In genomic region chr20:4720977-4721349, GRCh38 we compare ENCODE assay signal across 10 cellular contexts. TPM values are rescaled to one million over a fixed set of nuclear protein-coding genes. Genes with fewer than 3 reads are reported as not detected.
DNase-seq lines count a peak whose midpoint lies in the region; ATAC-seq, FAIRE-seq and TF ChIP-seq lines count a peak whose summit lies in the region.
"Had no signal": no experiment of that assay in that cellular context is flagged by ENCODE, and none has a peak within 500 bp of the region (broad histone marks: within the 10 kb centered on the region; RNA-seq: fewer than 3 reads in every experiment).

No MANE protein-coding gene starts in this region.

- H2AFZ ChIP-seq in GM12878 (ENCODE audit: control insufficient read depth, low read depth, low read length): peak overlapping the region; percentile 84
- H2AFZ ChIP-seq in neuronal stem cell (ENCODE audit: low read length): peak overlapping the region; percentile 87

- H3K9me3 ChIP-seq in DOHH2 (ENCODE audit: control insufficient read depth, insufficient read depth, low read length): no peaks in the 10 kb centered on the region
- peaks cover 2% of the 10 kb centered on the region; the same call in 1 of the 3 replicates for H3K9me3 ChIP-seq in GM12878 (replicated peaks; ENCODE audit: control insufficient read depth, insufficient read depth, low read length)
- H3K9me3 ChIP-seq in neuronal stem cell (replicated peaks in 1 of 2; ENCODE audit: control insufficient read depth in 2 of 2, insufficient read depth in 1 of 2, low read depth in 1 of 2, low read length in 2 of 2): peaks cover 4% of the 10 kb centered on the region in 2 donors
- no peaks in the 10 kb centered on the region for H3K9me3 ChIP-seq in suprapubic skin

- DNase-seq in GM12878 (ENCODE audit: low read depth, low spot score): no peak
- no peak for DNase-seq in neuronal stem cell (ENCODE audit: low spot score)
- DNase-seq in OCI-M1 (lab: John Stamatoyannopoulos, UW): no peak
- no peak for DNase-seq in suprapubic skin (ENCODE audit: low spot score in 2 of 2)
- no peak for DNase-seq in NCI-H524 treated with DMSO at 0.1 percent for 48 hours (lab: John Stamatoyannopoulos, UW)
- no peak for DNase-seq in GM19240 (ENCODE audit: insufficient read length, low spot score)
- DNase-seq: NCI-H226 had no signal

- in situ Hi-C loops in GM12878 (cut with MboI): loop anchor here (5.0 kb wide), 1 partner anchor 119 kb away; no protein-coding TSS in a partner anchor

- peaks cover 38% of the 10 kb centered on the region for H3K4me1 ChIP-seq in DOHH2 (ENCODE audit: control insufficient read depth, low read length)
- H3K4me1 ChIP-seq in GM12878 (ENCODE audit: control insufficient read depth, insufficient read depth, low read length): peaks cover 17% of the 10 kb centered on the region
- H3K4me1 ChIP-seq in neuronal stem cell (ENCODE audit: control insufficient read depth in 2 of 2, insufficient read depth in 1 of 2, low read depth in 1 of 2, low read length in 2 of 2): peaks cover 7% of the 10 kb centered on the region in 2 donors
- H3K4me1 ChIP-seq in suprapubic skin: peaks cover 18% of the 10 kb centered on the region

- H3K4me3 ChIP-seq in DOHH2 (ENCODE audit: low read length) (peak overlapping the region; percentile 68), GM12878 (no peak overlapping the region), neuronal stem cell (ENCODE audit: low read length in 2 of 2) (peak overlapping the region in 1 of 2 donors; percentile 29), suprapubic skin (no peak overlapping the region)

- H3K9me2 ChIP-seq in DOHH2 (replicated peaks; ENCODE audit: control insufficient read depth, low read length): no peaks in the 10 kb centered on the region

- peak overlapping the region; percentile 95 for H3K27ac ChIP-seq in DOHH2 (ENCODE audit: low read depth, low read length)
- H3K27ac ChIP-seq in GM12878 (ENCODE audit: control insufficient read depth, insufficient read depth): no peak overlapping the region
- H3K27ac ChIP-seq in neuronal stem cell (replicated peaks; ENCODE audit: low read length): no peak overlapping the region
- no peak overlapping the region for H3K27ac ChIP-seq in suprapubic skin

- TF ChIP-seq EP300 in GM12878 (IDR thresholded peaks at IDR 0.05; ENCODE audit: borderline replicate concordance in 1 of 2, control insufficient read depth in 1 of 2, low read depth in 2 of 2, low read length in 2 of 2) (no peak), suprapubic skin (IDR thresholded peaks at IDR 0.05) (no peak)

- TF ChIP-seq CTCF in DOHH2 (IDR thresholded peaks at IDR 0.05; ENCODE audit: low read depth, low read length, poor library complexity, severe bottlenecking): no peak
- TF ChIP-seq CTCF in GM12878 (IDR thresholded peaks at IDR 0.05 in 2 of 3, conservative IDR thresholded peaks at IDR 0.05 in 1 of 3; ENCODE audit: control insufficient read depth in 2 of 3, extremely low read depth in 1 of 3, insufficient read depth in 1 of 3, low read depth in 3 of 3, low read length in 3 of 3): no peak
- no peak for TF ChIP-seq CTCF in suprapubic skin (IDR thresholded peaks at IDR 0.05)

- H2AK5ac ChIP-seq in neuronal stem cell (ENCODE audit: low read depth, low read length): peak overlapping the region; percentile 43

- no peak overlapping the region for H3K14ac ChIP-seq in neuronal stem cell (ENCODE audit: low read length)

- no peak overlapping the region for H3K23ac ChIP-seq in neuronal stem cell (ENCODE audit: low read depth, low read length, poor library complexity)

- H3K36me3 ChIP-seq in DOHH2 (ENCODE audit: control insufficient read depth, low read length) (no peaks in the 10 kb centered on the region), GM12878 (ENCODE audit: control insufficient read depth in 2 of 2, insufficient read depth in 2 of 2, low read length in 1 of 2) (no peaks in the 10 kb centered on the region), neuronal stem cell (replicated peaks in 1 of 2; ENCODE audit: control insufficient read depth in 2 of 2, insufficient read depth in 2 of 2, low read length in 2 of 2) (no peaks in the 10 kb centered on the region), suprapubic skin (no peaks in the 10 kb centered on the region)

- H3K79me2 ChIP-seq in DOHH2 (ENCODE audit: control insufficient read depth, low read length): no peaks in the 10 kb centered on the region
- H3K79me2 ChIP-seq in GM12878 (ENCODE audit: control insufficient read depth, insufficient read depth, low read length): no peaks in the 10 kb centered on the region

- no peaks in the 10 kb centered on the region for H3K79me1 ChIP-seq in neuronal stem cell (ENCODE audit: low read depth, low read length)

- H4K91ac ChIP-seq in neuronal stem cell (ENCODE audit: low read depth, low read length, poor library complexity): no peak overlapping the region

- no peak overlapping the region for H2BK5ac ChIP-seq in neuronal stem cell (ENCODE audit: low read length)

- no peaks in the 10 kb centered on the region for H3K27me3 ChIP-seq in DOHH2 (ENCODE audit: control insufficient read depth, low read length)
- H3K27me3 ChIP-seq in GM12878 (replicated peaks in 1 of 2; ENCODE audit: control insufficient read depth in 2 of 2, insufficient read depth in 2 of 2, low read length in 1 of 2): no peaks in the 10 kb centered on the region
- peaks cover 0 to 5% (median 0%) of the 10 kb centered on the region in 3 experiments for H3K27me3 ChIP-seq in neuronal stem cell (ENCODE audit: control insufficient read depth in 3 of 3, insufficient read depth in 3 of 3, low read depth in 1 of 3, low read length in 3 of 3)
- no peaks in the 10 kb centered on the region for H3K27me3 ChIP-seq in suprapubic skin

- H2BK15ac ChIP-seq in neuronal stem cell (ENCODE audit: low read length): peak overlapping the region; percentile 60

- CTCF ChIA-PET in GM12878 (lab: Yijun Ruan, JAX): interaction anchor here (0.8 to 9.7 kb wide), 12 partner anchors 7 to 471 kb away, joined by 3 to 199 read pairs (median 4); no protein-coding TSS in a partner anchor

- no peak for TF ChIP-seq RAD21 in GM12878 (IDR thresholded peaks at IDR 0.05; ENCODE audit: insufficient read depth, low read depth, low read length)

- H3K9ac ChIP-seq in GM12878 (ENCODE audit: control insufficient read depth, insufficient read depth, low read length): peak overlapping the region; percentile 8; the same call in 1 of the 2 replicates
- H3K9ac ChIP-seq in neuronal stem cell (ENCODE audit: low read depth, low read length, poor library complexity): no peak overlapping the region

- RAD21 ChIA-PET in GM12878 (lab: Charles Lee; ENCODE audit: unreplicated experiment): interaction anchor here (0.7 to 1.7 kb wide), 10 partner anchors 23 to 124 kb away, joined by 3 to 29 read pairs (median 4); no protein-coding TSS in a partner anchor

- no peak overlapping the region for H2BK12ac ChIP-seq in neuronal stem cell (ENCODE audit: low read length)

- no peak overlapping the region for H4K8ac ChIP-seq in neuronal stem cell (ENCODE audit: low read depth, low read length)

- SMC1A ChIA-PET in GM12878 (lab: Charles Lee; ENCODE audit: uncharacterized antibody, unreplicated experiment): interaction anchor here (1.0 to 2.3 kb wide), 11 partner anchors 20 to 124 kb away, joined by 3 to 32 read pairs (median 6); no protein-coding TSS in a partner anchor

- H2BK120ac ChIP-seq in neuronal stem cell (ENCODE audit: low read depth, low read length): no peak overlapping the region

- H3K18ac ChIP-seq in neuronal stem cell (ENCODE audit: low read length): no peak overlapping the region

- no peak for FAIRE-seq in GM12878 (lab: Jason Lieb, UNC)

- H3K4me2 ChIP-seq in DOHH2 (ENCODE audit: low read length): peak overlapping the region; percentile 81
- H3K4me2 ChIP-seq in GM12878 (ENCODE audit: control insufficient read depth, insufficient read depth): peak overlapping the region; percentile 84
- H3K4me2 ChIP-seq in neuronal stem cell (ENCODE audit: insufficient read depth, low read length, poor library complexity, severe bottlenecking): no peak overlapping the region

- ATAC-seq in HG02973 (IDR thresholded peaks at IDR 0.05; ENCODE audit: unreplicated experiment): peak; percentile 4
- peak; percentile 40 for ATAC-seq in GM12878

- POLR2A ChIA-PET in GM12878 (lab: Charles Lee): interaction anchor here (1.0 to 1.3 kb wide), 2 partner anchors 95 to 107 kb away, joined by 3 to 5 read pairs; no protein-coding TSS in a partner anchor

- H4K20me1 ChIP-seq in DOHH2 (ENCODE audit: control insufficient read depth, insufficient read depth, low read depth, low read length): no peaks in the 10 kb centered on the region
- no peaks in the 10 kb centered on the region for H4K20me1 ChIP-seq in GM12878 (ENCODE audit: control insufficient read depth, insufficient read depth)

- BruUV-seq in GM12878 (replicated peaks; lab: Mats Ljungman, UMichigan): no TSS peak

- H3F3A ChIP-seq in DOHH2 (ENCODE audit: control insufficient read depth, insufficient read depth): peaks cover 8% of the 10 kb centered on the region; the same call in 1 of the 2 replicates

- intact Hi-C loops in GM12878 (cut with micrococcal nuclease; ENCODE audit: unreplicated experiment): loop anchor here (1.0 kb wide), 3 partner anchors 107 to 613 kb away; no protein-coding TSS in a partner anchor

- 7% methylated on average over 10 of the region's 10 CpGs for WGBS in GM12878 (ENCODE audit: insufficient coverage, insufficient replicate concordance, low lambda C conversion rate, missing lambda C conversion rate)
- no CpG with 5 or more reads among the region's 10 CpGs for WGBS in neuronal stem cell (ENCODE audit: extremely low coverage in 2 of 2, insufficient read length in 2 of 2, insufficient replicate concordance in 1 of 2), 2 donors
- WGBS in suprapubic skin: 31% methylated on average over 10 of the region's 10 CpGs

- TF ChIP-seq POLR2A in GM12878 (IDR thresholded peaks at IDR 0.05; ENCODE audit: low read depth, low read length) (no peak), suprapubic skin (IDR thresholded peaks at IDR 0.05) (no peak)

- no peak overlapping the region for H3K4ac ChIP-seq in neuronal stem cell (ENCODE audit: low read length)

RNA-seq across cellular contexts. Expression of gene PRND, which starts 0.7 kb away (rescaled TPM):
- not detected in 2 replicates for total RNA-seq in GM12878 (2013; cell fraction: nucleolus; rRNA removed)
- total RNA-seq in GM12878 (2014; rRNA removed) (not detected in 2 replicates), GM12878 (2014; rRNA removed; fragmentation: Illumina TruSeq; extraction: Trizol) (not detected in 2 replicates), GM12878 (2021) (not detected in 2 replicates), suprapubic skin (not detected)
- not detected for polyA plus RNA-seq in GM12878 (2011; ENCODE audit: low read depth)
- polyA plus RNA-seq in GM12878 (2011; rRNA removed) (not detected in 2 replicates), GM12878 (2014; fragmentation: Illumina TruSeq; extraction: Trizol) (not detected in 2 replicates), GM12878 (2014; fragmentation: Nextera tagmentation; extraction: Ambion mirVana) (not detected), GM12878 (2014; rRNA removed) (not detected in 2 replicates), GM12878 (2016; fragmentation: Nextera tagmentation; extraction: Ambion mirVana) (not detected)
- polyA plus RNA-seq in GM12878 (2011; cell fraction: cytosol; rRNA removed): not detected in 2 replicates
- polyA plus RNA-seq in GM12878 (2011; cell fraction: nucleus; rRNA removed): not detected in 2 replicates
- not detected in 2 replicates for polyA plus RNA-seq in GM12878 (2012)
- not detected in 2 replicates for polyA minus RNA-seq in GM12878 (2011; rRNA and poly(A)+ RNA removed)
- not detected in 2 replicates for polyA minus RNA-seq in GM12878 (2011; cell fraction: cytosol; rRNA and poly(A)+ RNA removed)
- not detected in 2 replicates for polyA minus RNA-seq in GM12878 (2011; cell fraction: nucleus; rRNA and poly(A)+ RNA removed)
- not detected for polyA plus RNA-seq in neuronal stem cell (2013, experiment 1 of 2)
- polyA plus RNA-seq in neuronal stem cell (2013, experiment 2 of 2): not detected
- total RNA-seq: Daoy had no signal

RNA-seq across cellular contexts. Expression of gene PRNP, which starts 34.7 kb away (rescaled TPM):
- 24.9 and 30.3 TPM in 2 replicates for total RNA-seq in GM12878 (2013; cell fraction: nucleolus; rRNA removed)
- 4.3 and 5.0 TPM in 2 replicates for total RNA-seq in GM12878 (2014; rRNA removed)
- total RNA-seq in GM12878 (2014; rRNA removed; fragmentation: Illumina TruSeq; extraction: Trizol): 6.6 and 6.7 TPM in 2 replicates
- total RNA-seq in GM12878 (2021): 4.9 and 5.5 TPM in 2 replicates
- polyA plus RNA-seq in GM12878 (2011; ENCODE audit: low read depth): 3.8 TPM
- polyA plus RNA-seq in GM12878 (2011; rRNA removed): 12.8 and 14.8 TPM in 2 replicates
- 9.0 and 14.4 TPM in 2 replicates for polyA plus RNA-seq in GM12878 (2011; cell fraction: cytosol; rRNA removed)
- 4.4 and 6.8 TPM in 2 replicates for polyA plus RNA-seq in GM12878 (2011; cell fraction: nucleus; rRNA removed)
- 6.9 and 7.6 TPM in 2 replicates for polyA plus RNA-seq in GM12878 (2012)
- 6.9 and 8.7 TPM in 2 replicates for polyA plus RNA-seq in GM12878 (2014; fragmentation: Illumina TruSeq; extraction: Trizol)
- polyA plus RNA-seq in GM12878 (2014; fragmentation: Nextera tagmentation; extraction: Ambion mirVana): 1 to 10 TPM; 1.9 to 4.2 TPM
- polyA plus RNA-seq in GM12878 (2014; rRNA removed): 7.2 and 8.3 TPM in 2 replicates
- 1 to 10 TPM; 5.9 to 6.0 TPM for polyA plus RNA-seq in GM12878 (2016; fragmentation: Nextera tagmentation; extraction: Ambion mirVana)
- 14.3 and 16.3 TPM in 2 replicates for polyA minus RNA-seq in GM12878 (2011; rRNA and poly(A)+ RNA removed)
- 3.6 and 5.2 TPM in 2 replicates for polyA minus RNA-seq in GM12878 (2011; cell fraction: cytosol; rRNA and poly(A)+ RNA removed)
- 2.5 and 5.2 TPM in 2 replicates for polyA minus RNA-seq in GM12878 (2011; cell fraction: nucleus; rRNA and poly(A)+ RNA removed)
- polyA plus RNA-seq in neuronal stem cell (2013, experiment 1 of 2): 7.3 TPM
- 7.2 TPM for polyA plus RNA-seq in neuronal stem cell (2013, experiment 2 of 2)
- total RNA-seq in suprapubic skin: 100 to 1,000 TPM; 118 to 168 (median 152) TPM
